ENCODE assay signal across 8 cellular contexts in the genomic region with DNA sequence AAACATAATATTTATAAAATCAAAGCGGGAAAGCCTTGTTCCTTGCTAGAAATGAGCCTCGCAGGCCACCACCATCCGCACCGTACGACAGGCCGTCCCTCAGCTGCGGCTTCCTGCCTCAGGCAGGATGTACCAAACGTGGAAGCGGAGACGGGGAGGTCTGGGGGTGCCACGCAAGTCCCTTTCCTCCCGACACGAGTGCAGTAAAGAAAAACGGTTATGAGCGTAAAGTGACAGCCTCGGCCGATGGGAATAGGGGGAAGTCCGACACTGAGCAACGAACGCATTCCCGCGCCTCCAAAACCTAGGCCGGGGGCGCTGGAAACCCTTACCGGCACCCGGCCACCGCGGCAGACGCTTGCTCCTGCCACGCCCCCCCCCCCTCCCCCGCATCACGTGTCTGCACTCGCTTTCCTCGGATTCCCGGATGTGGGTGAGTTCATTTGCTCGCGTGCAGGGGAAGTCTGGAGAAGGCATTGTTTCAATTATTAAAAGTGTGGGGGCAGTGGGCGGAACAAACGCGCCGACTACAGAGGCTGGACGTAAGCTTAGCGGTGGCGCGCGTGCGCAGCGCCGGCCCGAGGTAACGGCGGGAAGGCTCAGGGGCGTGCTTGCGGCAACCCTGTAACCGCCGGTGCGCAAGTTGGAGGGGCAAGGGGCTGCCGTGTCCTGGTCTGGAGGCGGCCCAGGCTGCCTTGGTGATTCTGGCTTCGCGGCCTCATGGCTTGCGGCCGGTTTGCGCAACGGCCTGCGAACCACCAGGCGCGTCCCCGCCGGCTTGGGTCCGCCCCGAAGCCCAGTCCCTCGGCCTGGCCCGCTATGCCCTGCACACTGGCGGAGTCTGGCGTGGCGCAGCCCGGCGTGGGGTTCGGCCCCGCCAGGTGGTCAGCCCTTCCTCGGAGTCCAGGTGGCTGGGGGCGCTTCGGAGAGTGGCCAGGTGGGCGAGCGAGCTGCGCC. TPM values are rescaled to one million over a fixed set of nuclear protein-coding genes. Genes with fewer than 3 reads are reported as not detected.
DNase-seq lines count a peak whose midpoint lies in the region; TF ChIP-seq lines count a peak whose summit lies in the region.

A gene with protein sequence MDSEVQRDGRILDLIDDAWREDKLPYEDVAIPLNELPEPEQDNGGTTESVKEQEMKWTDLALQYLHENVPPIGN (minus strand): TSS at position 366 of the 957 bp plus-strand sequence. CDS start 3,081 bp downstream, outside the sequence.
TSS of gene CEP63 (plus strand) at position 438 of the 957 bp plus-strand sequence. CDS start 9,264 bp downstream, outside the sequence.

- peaks cover 80% of the 10 kb centered on the region for H3K4me1 Mint-ChIP-seq in HFFc6 (ENCODE audit: low read depth)
- H3K4me1 Mint-ChIP-seq in activated naive CD4-positive, alpha-beta T cell treated with anti-CD3 and anti-CD28 coated beads, Interleukin-2, amount 10 ng/mL, durations not matched to agents 7 days and 5 days: peaks cover 49% of the 10 kb centered on the region

- H3K9me3 ChIP-seq in SK-N-MC (ENCODE audit: low read depth, low read length) (no peaks in the 10 kb centered on the region), suprapubic skin (no peaks in the 10 kb centered on the region)

- TF ChIP-seq CTCF in HFFc6 (IDR thresholded peaks at IDR 0.05) (peak; percentile 7; the same call in 1 of the 2 replicates), NB4 (IDR thresholded peaks at IDR 0.05; ENCODE audit: low read depth, low read length) (no peak), suprapubic skin (IDR thresholded peaks at IDR 0.05) (no peak)

- H3K4me3 ChIP-seq in NB4 (ENCODE audit: low read depth, low read length): peak within 1 kb of the TSS; percentile 94
- H3K4me3 ChIP-seq in SK-N-MC: peak within 1 kb of the TSS; percentile 99
- H3K4me3 ChIP-seq in suprapubic skin: peak within 1 kb of the TSS; percentile 79

- H3K27ac ChIP-seq in SK-N-MC (peak within 1 kb of the TSS; percentile 92), suprapubic skin (peak within 1 kb of the TSS; percentile 98)

- peaks cover 7% of the 10 kb centered on the region; the same call in 1 of the 2 replicates for H3K9me3 Mint-ChIP-seq in HFFc6
- no peaks in the 10 kb centered on the region for H3K9me3 Mint-ChIP-seq in activated naive CD4-positive, alpha-beta T cell treated with anti-CD3 and anti-CD28 coated beads, Interleukin-2, amount 10 ng/mL, durations not matched to agents 7 days and 5 days

- TF ChIP-seq EP300 in suprapubic skin (IDR thresholded peaks at IDR 0.05): no peak

- H3K36me3 ChIP-seq in SK-N-MC (ENCODE audit: insufficient read depth, low read length) (peaks cover 26% of the 10 kb centered on the region), suprapubic skin (peaks cover 12% of the 10 kb centered on the region)

- TF ChIP-seq POLR2A in NB4 (IDR thresholded peaks at IDR 0.05; ENCODE audit: extremely low read depth, insufficient read length) (peak; percentile 88), suprapubic skin (IDR thresholded peaks at IDR 0.05) (peak in 1 of 2 donors; percentile 60)

- peak within 1 kb of the TSS; percentile 92 for H3K4me3 Mint-ChIP-seq in HFFc6
- H3K4me3 Mint-ChIP-seq in activated naive CD4-positive, alpha-beta T cell treated with anti-CD3 and anti-CD28 coated beads, Interleukin-2, amount 10 ng/mL, durations not matched to agents 7 days and 5 days: peak within 1 kb of the TSS; percentile 92

- WGBS in suprapubic skin: 0% methylated on average over 48 of the region's 87 CpGs

- peaks cover 6% of the 10 kb centered on the region; the same call in 1 of the 2 replicates for H3K27me3 Mint-ChIP-seq in HFFc6 (ENCODE audit: insufficient read depth)
- H3K27me3 Mint-ChIP-seq in activated naive CD4-positive, alpha-beta T cell treated with anti-CD3 and anti-CD28 coated beads, Interleukin-2, amount 10 ng/mL, durations not matched to agents 7 days and 5 days: peaks cover 6% of the 10 kb centered on the region

- H3K27ac Mint-ChIP-seq in HFFc6: peak within 1 kb of the TSS; percentile 99
- peak within 1 kb of the TSS; percentile 98 for H3K27ac Mint-ChIP-seq in activated naive CD4-positive, alpha-beta T cell treated with anti-CD3 and anti-CD28 coated beads, Interleukin-2, amount 10 ng/mL, durations not matched to agents 7 days and 5 days

- H3K4me1 ChIP-seq in suprapubic skin: peaks cover 38% of the 10 kb centered on the region

- CTCF ChIA-PET in activated naive CD4-positive, alpha-beta T cell treated with anti-CD3 and anti-CD28 coated beads, Interleukin-2, amount 10 ng/mL, durations not matched to agents 7 days and 5 days (lab: Charles Lee): interaction anchor here (1.0 kb wide), 1 partner anchor 717 kb away, joined by 3 read pairs; no protein-coding TSS in a partner anchor

- DNase-seq in GM04503 (ENCODE audit: low read depth) (peak; percentile 95), HFFc6 (peak; percentile 99), NB4 (ENCODE audit: low read depth) (peak; percentile 99), SK-N-MC (ENCODE audit: low read depth, low spot score) (peak; percentile 100), germinal center (ENCODE audit: low spot score) (peak; percentile 90), nucleus accumbens (lab: John Stamatoyannopoulos, UW) (peak; percentile 68 to 99 (median 94)), suprapubic skin (ENCODE audit: low spot score in 2 of 2) (peak; percentile 95 to 96)
- DNase-seq in activated naive CD4-positive, alpha-beta T cell treated with anti-CD3 and anti-CD28 coated beads, Interleukin-2, amount 10 ng/mL, durations not matched to agents 7 days and 5 days: peak; percentile 96

- no peaks in the 10 kb centered on the region for H3K27me3 ChIP-seq in suprapubic skin

- peaks cover 44% of the 10 kb centered on the region for H3K36me3 Mint-ChIP-seq in HFFc6 (ENCODE audit: low read depth)
- peaks cover 33% of the 10 kb centered on the region for H3K36me3 Mint-ChIP-seq in activated naive CD4-positive, alpha-beta T cell treated with anti-CD3 and anti-CD28 coated beads, Interleukin-2, amount 10 ng/mL, durations not matched to agents 7 days and 5 days

- H3K9ac ChIP-seq in SK-N-MC (ENCODE audit: insufficient read length): peak within 1 kb of the TSS; percentile 99

RNA-seq across cellular contexts. Expression of the first gene that starts in this region (rescaled TPM):
- total RNA-seq in HFFc6 (2021; fragmentation: NEBNext Ultra II Directional; extraction: Animal tissue kit (Norgen Biotek cat#: 25700)): 100 to 1,000 TPM; 123 to 152 (median 137) TPM
- 10 to 100 TPM; 20.8 to 51.2 (median 46.0) TPM for total RNA-seq in suprapubic skin

RNA-seq across cellular contexts. Expression of gene CEP63, which starts in this region (rescaled TPM):
- 10 to 100 TPM; 17.3 to 23.3 (median 21.3) TPM for total RNA-seq in HFFc6 (2021; fragmentation: NEBNext Ultra II Directional; extraction: Animal tissue kit (Norgen Biotek cat#: 25700))
- total RNA-seq in suprapubic skin: 10 to 100 TPM; 14.1 to 20.8 (median 16.5) TPM

Comparison
In these comparisons a context has a peak if more than half of its experiments do, and no peak if none do; other contexts are left out.
1. Peak in every context shown above with its lines: DNase-seq, H3K4me3 ChIP-seq and H3K27ac ChIP-seq.